In the genomic region with DNA sequence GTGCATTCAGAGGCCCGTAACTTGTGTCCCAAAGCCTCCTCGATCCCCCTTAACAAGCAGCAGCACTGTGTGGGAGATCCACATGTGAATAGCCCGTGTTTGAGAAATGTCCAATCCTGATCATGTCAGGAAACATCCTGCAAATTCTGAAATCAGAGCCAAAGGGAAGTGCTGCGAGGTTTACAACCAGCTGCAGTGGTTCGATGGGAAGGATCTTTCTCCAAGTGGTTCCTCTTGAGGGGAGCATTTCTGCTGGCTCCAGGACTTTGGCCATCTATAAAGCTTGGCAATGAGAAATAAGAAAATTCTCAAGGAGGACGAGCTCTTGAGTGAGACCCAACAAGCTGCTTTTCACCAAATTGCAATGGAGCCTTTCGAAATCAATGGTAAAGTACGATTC, we compare ENCODE assay signal across 18 cellular contexts. TPM values are rescaled to one million over a fixed set of nuclear protein-coding genes. Genes with fewer than 3 reads are reported as not detected.
DNase-seq lines count a peak whose midpoint lies in the region; ATAC-seq and TF ChIP-seq lines count a peak whose summit lies in the region.
"Had no signal": no experiment of that assay in that cellular context is flagged by ENCODE, and none has a peak within 500 bp of the region (broad histone marks: within the 10 kb centered on the region; RNA-seq: fewer than 3 reads in every experiment).

A gene with protein sequence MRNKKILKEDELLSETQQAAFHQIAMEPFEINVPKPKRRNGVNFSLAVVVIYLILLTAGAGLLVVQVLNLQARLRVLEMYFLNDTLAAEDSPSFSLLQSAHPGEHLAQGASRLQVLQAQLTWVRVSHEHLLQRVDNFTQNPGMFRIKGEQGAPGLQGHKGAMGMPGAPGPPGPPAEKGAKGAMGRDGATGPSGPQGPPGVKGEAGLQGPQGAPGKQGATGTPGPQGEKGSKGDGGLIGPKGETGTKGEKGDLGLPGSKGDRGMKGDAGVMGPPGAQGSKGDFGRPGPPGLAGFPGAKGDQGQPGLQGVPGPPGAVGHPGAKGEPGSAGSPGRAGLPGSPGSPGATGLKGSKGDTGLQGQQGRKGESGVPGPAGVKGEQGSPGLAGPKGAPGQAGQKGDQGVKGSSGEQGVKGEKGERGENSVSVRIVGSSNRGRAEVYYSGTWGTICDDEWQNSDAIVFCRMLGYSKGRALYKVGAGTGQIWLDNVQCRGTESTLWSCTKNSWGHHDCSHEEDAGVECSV (plus strand): TSS at position 183 of the 400 bp plus-strand sequence. CDS start 107 bp downstream, at position 290.

- no peaks in the 10 kb centered on the region for H3K4me1 Mint-ChIP-seq in activated CD8-positive, alpha-beta memory T cell treated with anti-CD3 and anti-CD28 coated beads, Interleukin-2, amount 10 ng/mL, durations not matched to agents 7 days and 5 days

- no peaks in the 10 kb centered on the region for H3K36me3 Mint-ChIP-seq in activated CD8-positive, alpha-beta memory T cell treated with anti-CD3 and anti-CD28 coated beads, Interleukin-2, amount 10 ng/mL, durations not matched to agents 7 days and 5 days
- H3K36me3 Mint-ChIP-seq: CD4-positive, CD25-positive, alpha-beta regulatory T cell; IgD-negative memory B cell had no signal

- no peak within 1 kb of the TSS for H3K4me3 Mint-ChIP-seq in activated CD8-positive, alpha-beta memory T cell treated with anti-CD3 and anti-CD28 coated beads, Interleukin-2, amount 10 ng/mL, durations not matched to agents 7 days and 5 days
- H3K4me3 Mint-ChIP-seq: IgD-negative memory B cell had no signal

- 65% methylated on average over 8 of the region's 8 CpGs for WGBS in right cardiac atrium
- 70% methylated on average over 8 of the region's 8 CpGs for WGBS in mammary epithelial cell (ENCODE audit: low coverage, missing lambda C conversion rate)

- BruUV-seq in mammary epithelial cell (replicated peaks; lab: Mats Ljungman, UMichigan) = no TSS peak

- H3K27me3 ChIP-seq in left ventricle myocardium inferior (ENCODE audit: low read depth) (peaks cover 47% of the 10 kb centered on the region), right cardiac atrium (ENCODE audit: control insufficient read depth, insufficient read depth) (peaks cover 3% of the 10 kb centered on the region), mammary epithelial cell (ENCODE audit: insufficient read depth, low read length) (peaks cover 5% of the 10 kb centered on the region)

- CTCF ChIA-PET in activated CD8-positive, alpha-beta memory T cell treated with anti-CD3 and anti-CD28 coated beads, Interleukin-2, amount 10 ng/mL, durations not matched to agents 7 days and 5 days (lab: Charles Lee) = interaction anchor here (1.8 kb wide), 1 partner anchor 60 kb away, joined by 4 read pairs; no protein-coding TSS in a partner anchor
- CTCF ChIA-PET in mammary epithelial cell (lab: Charles Lee; ENCODE audit: low non-redundant PET) = no interaction called here

- H2AFZ ChIP-seq in mammary epithelial cell (ENCODE audit: low read depth, low read length) = no peak within 1 kb of the TSS

- no peak within 1 kb of the TSS for H3K9ac ChIP-seq in mammary epithelial cell (ENCODE audit: insufficient read depth, low read length)

- DNase-seq in Right ventricle myocardium superior (no peak), left ventricle myocardium inferior (no peak), right cardiac atrium (no peak), pons (ENCODE audit: low spot score) (peak; percentile 14), mammary epithelial cell (no peak)
- no peak for DNase-seq in activated CD8-positive, alpha-beta memory T cell treated with anti-CD3 and anti-CD28 coated beads, Interleukin-2, amount 10 ng/mL, durations not matched to agents 7 days and 5 days
- DNase-seq: CD4-positive, CD25-positive, alpha-beta regulatory T cell; DMS79; MV-4-11; NCI-H1436; NCI-H2029 treated with DMSO at 0.1 percent for 48 hours; NCI-H510A had no signal

- no peak within 1 kb of the TSS for H3K4me2 ChIP-seq in mammary epithelial cell (ENCODE audit: insufficient read depth, low read depth, low read length)

- intact Hi-C loops in Right ventricle myocardium superior (cut with DNase I) = no loop called here
- intact Hi-C loops in left ventricle myocardium inferior (cut with micrococcal nuclease) = no loop called here
- intact Hi-C loops in right cardiac atrium (cut with DNase I) = no loop called here
- intact Hi-C loops in mammary epithelial cell (cut with micrococcal nuclease) = no loop called here

- no peak within 1 kb of the TSS for H3K4me3 ChIP-seq in left ventricle myocardium inferior
- H3K4me3 ChIP-seq in right cardiac atrium (ENCODE audit: low read length) = no peak within 1 kb of the TSS
- H3K4me3 ChIP-seq in mammary epithelial cell (replicated peaks in 1 of 3; ENCODE audit: insufficient read depth in 1 of 3, low read depth in 2 of 3, low read length in 3 of 3) = no peak within 1 kb of the TSS
- H3K4me3 ChIP-seq: GM12878 had no signal

- no peaks in the 10 kb centered on the region for H4K20me1 ChIP-seq in mammary epithelial cell (ENCODE audit: insufficient read depth, low read length)

- no peaks in the 10 kb centered on the region for H3K79me2 ChIP-seq in mammary epithelial cell (ENCODE audit: insufficient read depth, low read length)

- H3K36me3 ChIP-seq in left ventricle myocardium inferior (no peaks in the 10 kb centered on the region), mammary epithelial cell (ENCODE audit: insufficient read depth, low read length) (no peaks in the 10 kb centered on the region)

- H3K9me3 Mint-ChIP-seq in activated CD8-positive, alpha-beta memory T cell treated with anti-CD3 and anti-CD28 coated beads, Interleukin-2, amount 10 ng/mL, durations not matched to agents 7 days and 5 days (ENCODE audit: low read depth) = no peaks in the 10 kb centered on the region

- ATAC-seq in Right ventricle myocardium superior (ENCODE audit: poor library complexity) = peak; percentile 56
- peak; percentile 14 to 26 for ATAC-seq in right cardiac atrium
- ATAC-seq in activated CD8-positive, alpha-beta memory T cell treated with anti-CD3 and anti-CD28 coated beads, Interleukin-2, amount 10 ng/mL, durations not matched to agents 7 days and 5 days = no peak
- ATAC-seq in HG03342 (IDR thresholded peaks at IDR 0.05; ENCODE audit: unreplicated experiment) = no peak
- no peak for ATAC-seq in HG03159 (IDR thresholded peaks at IDR 0.05; ENCODE audit: unreplicated experiment)
- ATAC-seq: GM12878 had no signal

- dilution Hi-C loops in mammary epithelial cell (cut with HindIII; ENCODE audit: low sequenced_read_pairs) = no loop called here

- no peak within 1 kb of the TSS for H3K27ac Mint-ChIP-seq in activated CD8-positive, alpha-beta memory T cell treated with anti-CD3 and anti-CD28 coated beads, Interleukin-2, amount 10 ng/mL, durations not matched to agents 7 days and 5 days
- H3K27ac Mint-ChIP-seq: IgD-negative memory B cell had no signal

- no peak within 1 kb of the TSS for H3K27ac ChIP-seq in left ventricle myocardium inferior (replicated peaks)
- H3K27ac ChIP-seq in right cardiac atrium (ENCODE audit: low read length) = no peak within 1 kb of the TSS
- no peak within 1 kb of the TSS for H3K27ac ChIP-seq in mammary epithelial cell (ENCODE audit: insufficient read depth, low read depth, low read length)

- H3K27me3 Mint-ChIP-seq in activated CD8-positive, alpha-beta memory T cell treated with anti-CD3 and anti-CD28 coated beads, Interleukin-2, amount 10 ng/mL, durations not matched to agents 7 days and 5 days = no peaks in the 10 kb centered on the region

- H3K9me3 ChIP-seq in left ventricle myocardium inferior (replicated peaks) (no peaks in the 10 kb centered on the region), right cardiac atrium (ENCODE audit: control insufficient read depth, low read length) (no peaks in the 10 kb centered on the region), mammary epithelial cell (replicated peaks; ENCODE audit: insufficient read depth, low read length) (no peaks in the 10 kb centered on the region)

- H3K4me1 ChIP-seq in left ventricle myocardium inferior = no peaks in the 10 kb centered on the region
- no peaks in the 10 kb centered on the region for H3K4me1 ChIP-seq in right cardiac atrium (ENCODE audit: control insufficient read depth, insufficient read depth, low read length)
- no peaks in the 10 kb centered on the region for H3K4me1 ChIP-seq in mammary epithelial cell (ENCODE audit: insufficient read depth, low read length)

- in situ Hi-C loops in mammary epithelial cell (cut with MboI; ENCODE audit: low sequenced_read_pairs in 2 of 2) = no loop called here

- TF ChIP-seq CTCF in left ventricle myocardium inferior (IDR thresholded peaks at IDR 0.05; ENCODE audit: borderline replicate concordance) = no peak
- TF ChIP-seq CTCF in mammary epithelial cell (conservative IDR thresholded peaks at IDR 0.05 in 1 of 2, IDR thresholded peaks at IDR 0.05 in 1 of 2; ENCODE audit: extremely low read depth in 1 of 2, insufficient read depth in 1 of 2, low read depth in 1 of 2, low read length in 2 of 2) = no peak

RNA-seq across cellular contexts. Expression of the gene that starts here (rescaled TPM):
- total RNA-seq in Right ventricle myocardium superior (15.0 TPM), left ventricle myocardium inferior (7.0 TPM), right cardiac atrium (10 to 100 TPM; 25.9 to 96.6 (median 39.9) TPM), mammary epithelial cell (not detected)
- polyA plus RNA-seq in right cardiac atrium (5.9 TPM), mammary epithelial cell (0.07 TPM)
- total RNA-seq in activated CD8-positive, alpha-beta memory T cell treated with anti-CD3 and anti-CD28 coated beads, Interleukin-2, amount 10 ng/mL, durations not matched to agents 7 days and 5 days = not detected
- polyA minus RNA-seq in mammary epithelial cell = not detected
- total RNA-seq: A172; CD4-positive, CD25-positive, alpha-beta regulatory T cell; G401 had no signal
- polyA plus RNA-seq: CD4-positive, CD25-positive, alpha-beta regulatory T cell; IgD-negative memory B cell had no signal

Comparison
In these comparisons a context has a peak if more than half of its experiments do, and no peak if none do; other contexts are left out.
1. ATAC-seq: peak in Right ventricle myocardium superior (single experiment) and right cardiac atrium (2 of 2); none in activated CD8-positive, alpha-beta memory T cell treated with anti-CD3 and anti-CD28 coated beads, Interleukin-2, amount 10 ng/mL, durations not matched to agents 7 days and 5 days (single experiment), HG03342 (single experiment) and HG03159 (single experiment).